9 cellular contexts compared by ENCODE assay signal in genomic region chr22:21417806-21418205, GRCh38. TPM values are rescaled to one million over a fixed set of nuclear protein-coding genes. Genes with fewer than 3 reads are reported as not detected.
A peak's percentile ranks its signal among the peaks of the same experiment; 100 is the strongest.
DNase-seq lines count a peak whose midpoint lies in the region; ATAC-seq and TF ChIP-seq lines count a peak whose summit lies in the region.
"Not testable (repeated sequence)": the region's sequence is repeated elsewhere in the genome, so short reads cannot be mapped to it uniquely, and the experiment has no call there.
"Had no signal": no experiment of that assay in that cellular context is flagged by ENCODE, and none has a peak within 500 bp of the region (broad histone marks: within the 10 kb centered on the region; RNA-seq: fewer than 3 reads in every experiment).

No MANE protein-coding gene starts in this region.

- H3K79me2 ChIP-seq in GM23248 (ENCODE audit: insufficient read depth): not testable (repeated sequence)

- not testable (repeated sequence) for H3K27me3 Mint-ChIP-seq in neural crest cell (ENCODE audit: low read depth)

- peak overlapping the region; percentile 80 for H3K4me3 Mint-ChIP-seq in neural crest cell

- TF ChIP-seq POLR2A in stomach (IDR thresholded peaks at IDR 0.05): not testable (repeated sequence)

- intact Hi-C loops in stomach (cut with DNase I; ENCODE audit: low total_unique reads): not testable (repeated sequence)

- H3K4me2 ChIP-seq in GM23248 (ENCODE audit: unreplicated experiment): not testable (repeated sequence)

- H3K27me3 ChIP-seq in GM23248 (replicated peaks; ENCODE audit: insufficient read depth); WERI-Rb-1 (ENCODE audit: insufficient read depth, low read depth, severe bottlenecking); cardiac muscle cell; stomach: not testable (repeated sequence)

- not testable (repeated sequence) for TF ChIP-seq CTCF in WERI-Rb-1 (IDR thresholded peaks at IDR 0.05; ENCODE audit: low read depth, low read length); astrocyte of the spinal cord (IDR thresholded peaks at IDR 0.05; ENCODE audit: low read depth, low read length); cardiac muscle cell (IDR thresholded peaks at IDR 0.05; ENCODE audit: low read depth, low read length); neural crest cell (conservative IDR thresholded peaks at IDR 0.05); stomach (IDR thresholded peaks at IDR 0.05)

- H3F3A ChIP-seq in GM23248 (ENCODE audit: insufficient read depth): not testable (repeated sequence)

- H3K9me3 ChIP-seq in ES-I3 (ENCODE audit: control insufficient read depth, insufficient read depth, low read length); GM23248 (ENCODE audit: low read depth); WERI-Rb-1 (ENCODE audit: severe bottlenecking); cardiac muscle cell (ENCODE audit: low read depth); stomach: not testable (repeated sequence)

- H3K27ac Mint-ChIP-seq in neural crest cell (ENCODE audit: unreplicated experiment): not testable (repeated sequence)

- 2% methylated on average over 10 to 18 of the region's 39 CpGs for WGBS in GM23248 (ENCODE audit: low coverage in 1 of 2, low lambda C conversion rate in 2 of 2, missing lambda C conversion rate in 2 of 2), 2 experiments
- WGBS in stomach, 5 donors: 0 to 2% (median 0%) methylated on average over 9 to 17 of the region's 39 CpGs; no CpG with 5 or more reads in 1 of the 5 donors

- DNase-seq in GM23248; astrocyte of the spinal cord (ENCODE audit: low read depth, low spot score); cardiac muscle cell (ENCODE audit: low read depth in 1 of 2, low spot score in 1 of 2): not testable (repeated sequence)
- DNase-seq in WERI-Rb-1: peak; percentile 48
- peak; percentile 53 for DNase-seq in neural crest cell (ENCODE audit: low read depth, low spot score)
- DNase-seq in stomach: peak; percentile 24

- H2AFZ ChIP-seq in GM23248: not testable (repeated sequence)

- not testable (repeated sequence) for TF ChIP-seq EP300 in stomach (IDR thresholded peaks at IDR 0.05)

- not testable (repeated sequence) for H4K20me1 ChIP-seq in GM23248 (ENCODE audit: insufficient read depth)

- H3K27ac ChIP-seq in GM23248: not testable (repeated sequence)
- H3K27ac ChIP-seq in WERI-Rb-1 (peak overlapping the region; percentile 66), cardiac muscle cell (peak overlapping the region; percentile 51), stomach (peak overlapping the region in 2 of 5 donors; percentile 57 to 75)

- H3K9me3 Mint-ChIP-seq in neural crest cell: not testable (repeated sequence)

- not testable (repeated sequence) for H3K9me2 ChIP-seq in GM23248 (ENCODE audit: insufficient read depth)

- in situ Hi-C loops in GM23248 (cut with MboI); astrocyte of the spinal cord (cut with HindIII; ENCODE audit: low sequenced_read_pairs): not testable (repeated sequence)

- not testable (repeated sequence) for H3K4me1 Mint-ChIP-seq in neural crest cell

- not testable (repeated sequence) for H3K4me1 ChIP-seq in ES-I3 (ENCODE audit: insufficient read depth, low read length); GM23248 (ENCODE audit: insufficient read depth); cardiac muscle cell (ENCODE audit: low read depth); stomach

- H3K4me3 ChIP-seq in GM23248 (peak overlapping the region; percentile 60; the same call in 1 of the 2 replicates), WERI-Rb-1 (ENCODE audit: low read depth, low read length) (peak overlapping the region; percentile 46), astrocyte of the spinal cord (ENCODE audit: low read depth, low read length) (peak overlapping the region; percentile 33), cardiac muscle cell (peak overlapping the region; percentile 33), stomach (peak overlapping the region; percentile 41 to 44 (median 44))

- ATAC-seq in HG03354 (IDR thresholded peaks at IDR 0.05; ENCODE audit: poor library complexity, severe bottlenecking, unreplicated experiment): peak; percentile 31

- H3K9ac ChIP-seq in ES-I3 (ENCODE audit: low read depth, low read length) (peak overlapping the region; percentile 36; the same call in 1 of the 2 replicates), GM23248 (peak overlapping the region; percentile 61)

- not testable (repeated sequence) for H3K36me3 Mint-ChIP-seq in neural crest cell (ENCODE audit: low read depth)

- not testable (repeated sequence) for H3K36me3 ChIP-seq in ES-I3 (ENCODE audit: insufficient read depth, low read length); GM23248 (ENCODE audit: low read depth); WERI-Rb-1; cardiac muscle cell; stomach

RNA-seq across cellular contexts. Expression of gene HIC2, which starts 0.6 kb away (rescaled TPM):
- total RNA-seq in GM23248 (2014; rRNA removed; shearing (Covaris generic)): 1.7 and 3.7 TPM in 2 replicates
- polyA plus RNA-seq in GM23248 (2016; fragmentation: Nextera tagmentation; extraction: Ambion mirVana): 0.34 and 0.43 TPM in 2 replicates
- 23.5 and 34.5 TPM in 2 replicates for total RNA-seq in cardiac muscle cell
- polyA plus RNA-seq in cardiac muscle cell: 9.4 and 15.8 TPM in 2 replicates
- total RNA-seq in neural crest cell: 44.2 and 44.3 TPM in 2 replicates
- 1 to 10 TPM in 4 of 5 donors, under 1 TPM in 1; 0.45 to 7.4 (median 7.0) TPM for total RNA-seq in stomach
- polyA plus RNA-seq in stomach: 1 to 10 TPM in 2 of 3 donors, under 1 TPM in 1; 0.78 to 1.5 (median 1.2) TPM

RNA-seq across cellular contexts. Expression of gene RIMBP3B, which starts 34.3 kb away (rescaled TPM):
- total RNA-seq in GM23248 (2014; rRNA removed; shearing (Covaris generic)): 0.13 TPM in 1 of 2 replicates, not detected in the other
- 0.06 TPM in 1 of 2 replicates, not detected in the other for polyA plus RNA-seq in GM23248 (2016; fragmentation: Nextera tagmentation; extraction: Ambion mirVana)
- 1.7 and 1.9 TPM in 2 replicates for total RNA-seq in cardiac muscle cell
- polyA plus RNA-seq in cardiac muscle cell: 0.24 and 0.34 TPM in 2 replicates
- total RNA-seq in neural crest cell: 0.63 and 0.68 TPM in 2 replicates
- not detected for total RNA-seq in stomach
- under 1 TPM in 1 of 3 donors, not detected in 2; 0.03 TPM for polyA plus RNA-seq in stomach
- total RNA-seq: MCF 10A had no signal

RNA-seq across cellular contexts. Expression of gene TMEM191C, which starts 49.4 kb away (rescaled TPM):
- 0.32 TPM in 1 of 2 replicates, not detected in the other for total RNA-seq in GM23248 (2014; rRNA removed; shearing (Covaris generic))
- polyA plus RNA-seq in GM23248 (2016; fragmentation: Nextera tagmentation; extraction: Ambion mirVana) (0.54 and 1.2 TPM in 2 replicates), cardiac muscle cell (11.3 and 11.8 TPM in 2 replicates), stomach (1 to 10 TPM; 1.8 to 5.8 (median 2.9) TPM)
- total RNA-seq in cardiac muscle cell (13.4 and 13.8 TPM in 2 replicates), neural crest cell (2.1 and 2.2 TPM in 2 replicates), stomach (10 to 100 TPM in 1 of 5 donors, 1 to 10 TPM in 1, under 1 TPM in 1, not detected in 2; 0.73 to 69.2 (median 3.6) TPM)
